In the genomic region with DNA sequence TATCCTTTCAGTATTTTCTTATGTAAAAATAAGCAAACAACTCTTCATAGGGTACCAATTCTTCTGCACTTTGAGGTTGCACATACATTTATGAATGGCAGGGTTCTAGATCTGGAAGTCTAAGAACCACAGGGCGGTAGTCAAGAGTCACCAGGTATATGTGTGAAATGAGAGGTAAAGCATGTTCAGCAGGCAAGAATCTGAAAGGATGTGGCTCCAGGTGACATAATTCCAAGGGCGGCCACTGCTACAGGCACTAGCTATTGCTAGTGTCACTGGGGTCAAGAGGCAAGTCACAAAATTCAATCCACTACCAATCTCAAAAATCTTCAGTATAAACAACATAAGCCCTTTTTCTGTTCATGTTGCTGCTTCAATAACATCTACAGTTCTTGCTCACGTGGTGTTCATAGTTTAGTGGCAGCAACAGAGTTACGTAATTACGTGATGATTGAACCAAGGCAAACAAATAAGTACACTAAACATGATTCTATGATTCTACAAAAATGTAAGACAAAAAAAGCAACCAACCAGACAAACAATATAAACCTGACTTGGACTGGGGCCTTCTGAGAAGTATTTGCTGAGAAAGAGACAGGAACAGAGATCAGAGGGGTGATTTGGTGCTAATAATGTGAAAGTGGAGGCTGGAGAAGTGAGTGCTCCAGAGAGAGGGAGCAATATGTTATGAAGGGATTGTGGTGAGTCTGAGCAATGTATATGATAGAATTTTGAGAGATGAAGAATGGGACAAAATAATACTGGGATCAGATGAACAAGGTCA, we compare ENCODE assay signal across 24 cellular contexts.
"Had no signal": no experiment of that assay in that cellular context is flagged by ENCODE, and none has a peak within 500 bp of the region (broad histone marks: within the 10 kb centered on the region; RNA-seq: fewer than 3 reads in every experiment).

No MANE protein-coding gene starts in this region.

- ATAC-seq: esophagus mucosa; gastrocnemius medialis; heart right ventricle; psoas muscle; sciatic nerve; stimulated activated naive B cell treated with anti-CD40 and anti-IgM and Interleukin-4, amounts not matched to agents 10 μg/mL and 1 μg/mL and 100 μg/mL, for 72 hours; stimulated activated naive CD8-positive, alpha-beta T cell treated with anti-CD3 and anti-CD28 coated beads, Interleukin-15, amount 100 ng/mL, for 72 hours; upper lobe of right lung had no signal

- H3K9me3 Mint-ChIP-seq: stimulated activated naive B cell treated with anti-CD40 and anti-IgM and Interleukin-4, amounts not matched to agents 10 μg/mL and 1 μg/mL and 100 μg/mL, for 72 hours had no signal

- DNase-seq: dorsolateral prefrontal cortex; effector CD8-positive, alpha-beta T cell; gastrocnemius medialis; heart right ventricle; hypothalamus; kidney glomerular epithelial cell; mesendoderm; naive B cell; psoas muscle; spleen; stimulated activated CD4-positive, alpha-beta T cell treated with anti-CD3 and anti-CD28 coated beads, Interleukin-15, amount 100 ng/mL, for 24 hours; stimulated activated CD4-positive, alpha-beta T cell treated with anti-CD3 and anti-CD28 coated beads, Interleukin-1b, Interleukin-23, amount 100 ng/mL, for 48 hours; stimulated activated CD4-positive, alpha-beta T cell treated with anti-CD3 and anti-CD28 coated beads, Interleukin-4, amount 100 ng/mL, for 24 hours; stimulated activated naive B cell treated with anti-CD40 and anti-IgM and Interleukin-4, amounts not matched to agents 10 μg/mL and 1 μg/mL and 100 μg/mL, for 72 hours; stimulated activated naive CD8-positive, alpha-beta T cell treated with anti-CD3 and anti-CD28 coated beads, Interleukin-15, amount 100 ng/mL, for 72 hours; testis; upper lobe of right lung had no signal

- H3K27ac ChIP-seq: dorsolateral prefrontal cortex, gastrocnemius medialis, heart right ventricle, parathyroid adenoma, psoas muscle, spleen, testis, tibial nerve, upper lobe of right lung, vagina had no signal

- H2AFZ ChIP-seq: parathyroid adenoma had no signal

- H3K27me3 ChIP-seq: dorsolateral prefrontal cortex, gastrocnemius medialis, heart right ventricle, spleen, testis, tibial nerve, upper lobe of right lung, vagina had no signal

- FAIRE-seq: islet of Langerhans had no signal

- H3K27ac Mint-ChIP-seq: nephron; stimulated activated naive B cell treated with anti-CD40 and anti-IgM and Interleukin-4, amounts not matched to agents 10 μg/mL and 1 μg/mL and 100 μg/mL, for 72 hours; stimulated activated naive CD8-positive, alpha-beta T cell treated with anti-CD3 and anti-CD28 coated beads, Interleukin-15, amount 100 ng/mL, for 72 hours had no signal

- H3K9me3 ChIP-seq: gastrocnemius medialis, psoas muscle, spleen, testis, tibial nerve, upper lobe of right lung, vagina had no signal

- H3K4me3 Mint-ChIP-seq: naive B cell; nephron; stimulated activated naive B cell treated with anti-CD40 and anti-IgM and Interleukin-4, amounts not matched to agents 10 μg/mL and 1 μg/mL and 100 μg/mL, for 72 hours; stimulated activated naive CD8-positive, alpha-beta T cell treated with anti-CD3 and anti-CD28 coated beads, Interleukin-15, amount 100 ng/mL, for 72 hours had no signal

- H3K36me3 ChIP-seq: gastrocnemius medialis, heart right ventricle, spleen, tibial nerve, upper lobe of right lung, vagina had no signal

- H3K79me2 ChIP-seq: parathyroid adenoma had no signal

- H3K36me3 Mint-ChIP-seq: naive B cell; stimulated activated naive B cell treated with anti-CD40 and anti-IgM and Interleukin-4, amounts not matched to agents 10 μg/mL and 1 μg/mL and 100 μg/mL, for 72 hours had no signal

- H3K9ac ChIP-seq: parathyroid adenoma had no signal

- H3K4me1 ChIP-seq: gastrocnemius medialis, heart right ventricle, parathyroid adenoma, psoas muscle, spleen, testis, upper lobe of right lung, vagina had no signal

- H3K4me1 Mint-ChIP-seq: naive B cell; nephron; stimulated activated naive B cell treated with anti-CD40 and anti-IgM and Interleukin-4, amounts not matched to agents 10 μg/mL and 1 μg/mL and 100 μg/mL, for 72 hours; stimulated activated naive CD8-positive, alpha-beta T cell treated with anti-CD3 and anti-CD28 coated beads, Interleukin-15, amount 100 ng/mL, for 72 hours had no signal

- H3K4me3 ChIP-seq: dorsolateral prefrontal cortex, gastrocnemius medialis, heart right ventricle, psoas muscle, spleen, testis, tibial nerve, upper lobe of right lung, vagina had no signal
